ENCODE assay signal across 19 cellular contexts in the genomic region with DNA sequence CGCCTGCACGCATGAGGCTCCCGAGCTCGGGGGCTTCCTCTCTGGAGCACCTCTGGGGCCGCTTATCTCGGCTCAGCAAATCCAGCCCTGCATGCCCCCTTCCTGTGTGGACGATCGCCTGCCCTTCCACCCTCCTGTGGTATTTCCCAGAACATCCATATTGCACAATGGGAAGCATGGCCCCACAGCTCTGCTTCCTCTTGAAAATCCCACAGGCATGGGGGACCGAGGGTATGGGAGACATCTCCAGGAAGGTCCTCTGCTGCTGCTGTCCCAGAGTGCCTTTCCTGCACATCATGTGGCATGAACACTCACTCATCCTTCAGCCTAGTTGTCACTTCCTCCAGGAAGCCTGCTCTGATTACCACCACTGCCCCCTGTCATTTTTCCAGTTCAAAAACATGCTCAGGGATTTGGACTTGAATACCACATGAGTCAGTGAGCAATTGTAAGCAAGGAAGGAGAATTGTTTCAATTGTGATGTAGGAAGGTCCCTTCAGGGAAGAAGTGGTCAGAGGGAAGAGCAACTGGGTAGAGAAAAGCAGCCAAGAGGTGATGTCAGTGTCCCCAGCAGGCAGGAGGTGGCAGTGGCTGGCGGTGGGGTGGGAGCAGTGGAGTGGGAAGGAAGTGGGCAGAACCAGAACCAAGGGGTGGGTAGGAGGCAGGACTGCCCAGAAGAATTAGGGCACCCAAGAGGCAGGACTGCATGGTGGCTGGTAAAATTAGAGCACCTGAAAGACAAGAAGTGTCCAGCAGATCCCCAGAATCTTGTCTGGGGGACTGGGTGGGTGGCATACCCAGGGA.
DNase-seq lines count a peak whose midpoint lies in the region; ATAC-seq, FAIRE-seq and TF ChIP-seq lines count a peak whose summit lies in the region.
"Had no signal": no experiment of that assay in that cellular context is flagged by ENCODE, and none has a peak within 500 bp of the region (broad histone marks: within the 10 kb centered on the region; RNA-seq: fewer than 3 reads in every experiment).

No MANE protein-coding gene starts in this region.

- intact Hi-C loops in HepG2 (cut with micrococcal nuclease; ENCODE audit: unreplicated experiment) = no loop called here

- H3K27me3 Mint-ChIP-seq in HFFc6 (ENCODE audit: insufficient read depth) = peaks cover 32% of the 10 kb centered on the region
- H3K27me3 Mint-ChIP-seq in activated CD8-positive, alpha-beta T cell treated with anti-CD3 and anti-CD28 coated beads, Interleukin-2, amount 10 ng/mL, durations not matched to agents 7 days and 5 days (ENCODE audit: low read depth) = no peaks in the 10 kb centered on the region

- H3K36me3 Mint-ChIP-seq in HFFc6 (ENCODE audit: low read depth) = no peaks in the 10 kb centered on the region
- no peaks in the 10 kb centered on the region for H3K36me3 Mint-ChIP-seq in activated CD8-positive, alpha-beta T cell treated with anti-CD3 and anti-CD28 coated beads, Interleukin-2, amount 10 ng/mL, durations not matched to agents 7 days and 5 days (ENCODE audit: low read depth)
- H3K36me3 Mint-ChIP-seq: natural killer cell had no signal

- no peak overlapping the region for H2AFZ ChIP-seq in HepG2 (ENCODE audit: low read length)

- H3K9me3 ChIP-seq in BLaER1 treated with 17β-estradiol and CSF1 and Interleukin-3, amounts not matched to agents 10 nM and 100 nM (replicated peaks in 1 of 11) = no peaks in the 10 kb centered on the region
- no peaks in the 10 kb centered on the region for H3K9me3 ChIP-seq in HepG2 (ENCODE audit: low read length)
- H3K9me3 ChIP-seq: gastrocnemius medialis, right lobe of liver, SK-N-SH had no signal

- DNase-seq in HFFc6 (peak; percentile 33), bronchial epithelial cell (ENCODE audit: low read depth) (peak; percentile 7), HepG2 (ENCODE audit: low spot score) (no peak)
- DNase-seq in activated CD8-positive, alpha-beta T cell treated with anti-CD3 and anti-CD28 coated beads, Interleukin-2, amount 10 ng/mL, durations not matched to agents 7 days and 5 days = no peak
- DNase-seq: activated T-cell treated with anti-CD3 and anti-CD28 coated beads, Interleukin-2, amount 50 U/mL, for 72 hours; anterior cingulate cortex; cortex of kidney; gastrocnemius medialis; kidney; natural killer cell; NCI-H1694 treated with DMSO at 0.1 percent for 48 hours; NK-92 treated with Interleukin-12 subunit alpha and Interleukin-12 subunit beta, amount 100 ng/mL, for 24 hours; right lobe of liver; SK-N-SH had no signal

- in situ Hi-C loops in HepG2 (cut with HindIII; ENCODE audit: extremely low pct_ligation_motif_present, low pct_unique_long_range_greater_than_20kb) = no loop called here

- no peak for TF ChIP-seq EP300 in HepG2 (IDR thresholded peaks at IDR 0.05; ENCODE audit: low read depth in 2 of 2, low read length in 2 of 2)
- TF ChIP-seq EP300 in HepG2 (CRISPR knock-in tag; IDR thresholded peaks at IDR 0.05; ENCODE audit: borderline replicate concordance) = no peak

- no peak overlapping the region for H3K4me3 Mint-ChIP-seq in HFFc6
- no peak overlapping the region for H3K4me3 Mint-ChIP-seq in activated CD8-positive, alpha-beta T cell treated with anti-CD3 and anti-CD28 coated beads, Interleukin-2, amount 10 ng/mL, durations not matched to agents 7 days and 5 days
- H3K4me3 Mint-ChIP-seq: activated T-cell treated with anti-CD3 and anti-CD28 coated beads, Interleukin-2, amount 50 U/mL, for 72 hours; natural killer cell had no signal

- CTCF ChIA-PET in HepG2 (lab: Yijun Ruan, JAX; ENCODE audit: low intra/inter-chr PET ratio, low total read pairs) = no interaction called here
- CTCF ChIA-PET in activated CD8-positive, alpha-beta T cell treated with anti-CD3 and anti-CD28 coated beads, Interleukin-2, amount 10 ng/mL, durations not matched to agents 7 days and 5 days (lab: Charles Lee) = no interaction called here

- 23% methylated on average over 8 of the region's 10 CpGs for WGBS in HepG2 (ENCODE audit: low lambda C conversion rate)

- H3K9me3 Mint-ChIP-seq in HFFc6 = no peaks in the 10 kb centered on the region
- H3K9me3 Mint-ChIP-seq in activated CD8-positive, alpha-beta T cell treated with anti-CD3 and anti-CD28 coated beads, Interleukin-2, amount 10 ng/mL, durations not matched to agents 7 days and 5 days (ENCODE audit: insufficient read depth) = no peaks in the 10 kb centered on the region
- H3K9me3 Mint-ChIP-seq: activated T-cell treated with anti-CD3 and anti-CD28 coated beads, Interleukin-2, amount 50 U/mL, for 72 hours; natural killer cell had no signal

- ATAC-seq in HepG2 = no peak
- ATAC-seq in activated CD8-positive, alpha-beta T cell treated with anti-CD3 and anti-CD28 coated beads, Interleukin-2, amount 10 ng/mL, durations not matched to agents 7 days and 5 days = no peak
- no peak for ATAC-seq in HG03196 (IDR thresholded peaks at IDR 0.05; ENCODE audit: unreplicated experiment)
- ATAC-seq in HG02852 (IDR thresholded peaks at IDR 0.05; ENCODE audit: unreplicated experiment) = no peak
- no peak for ATAC-seq in GM18861 (IDR thresholded peaks at IDR 0.05; ENCODE audit: unreplicated experiment)
- ATAC-seq: activated T-cell treated with anti-CD3 and anti-CD28 coated beads, Interleukin-2, amount 50 U/mL, for 72 hours; gastrocnemius medialis had no signal

- POLR2A ChIA-PET in HepG2 (lab: Yijun Ruan, JAX) = no interaction called here
- POLR2A ChIA-PET in activated CD8-positive, alpha-beta T cell treated with anti-CD3 and anti-CD28 coated beads, Interleukin-2, amount 10 ng/mL, durations not matched to agents 7 days and 5 days (lab: Charles Lee) = no interaction called here

- H3K4me3 ChIP-seq in BLaER1 treated with 17β-estradiol and CSF1 and Interleukin-3, amounts not matched to agents 10 nM and 100 nM = no peak overlapping the region
- no peak overlapping the region for H3K4me3 ChIP-seq in bronchial epithelial cell (ENCODE audit: low read depth, low read length)
- H3K4me3 ChIP-seq in HepG2 (replicated peaks in 1 of 3; ENCODE audit: insufficient read depth in 1 of 3, low read depth in 2 of 3, low read length in 3 of 3) = no peak overlapping the region
- H3K4me3 ChIP-seq: gastrocnemius medialis, right lobe of liver had no signal

- H3K4me1 Mint-ChIP-seq in HFFc6 (ENCODE audit: low read depth) = peaks cover 8% of the 10 kb centered on the region
- H3K4me1 Mint-ChIP-seq in activated CD8-positive, alpha-beta T cell treated with anti-CD3 and anti-CD28 coated beads, Interleukin-2, amount 10 ng/mL, durations not matched to agents 7 days and 5 days (ENCODE audit: low read depth) = peaks cover 17% of the 10 kb centered on the region

- H3K4me2 ChIP-seq in BLaER1 treated with 17β-estradiol and CSF1 and Interleukin-3, amounts not matched to agents 10 nM and 100 nM = peak overlapping the region; percentile 16 to 71 (median 50); a peak in 19 of 22 replicates
- H3K4me2 ChIP-seq in HepG2 (ENCODE audit: low read depth, low read length) = no peak overlapping the region
- H3K4me2 ChIP-seq: SK-N-SH had no signal

- peaks cover 7 to 32% (median 28%) of the 10 kb centered on the region in 10 experiments for H3K4me1 ChIP-seq in BLaER1 treated with 17β-estradiol and CSF1 and Interleukin-3, amounts not matched to agents 10 nM and 100 nM
- peaks cover 52% of the 10 kb centered on the region for H3K4me1 ChIP-seq in HepG2 (ENCODE audit: insufficient read depth, low read length)

- H3K27ac ChIP-seq in BLaER1 treated with 17β-estradiol and CSF1 and Interleukin-3, amounts not matched to agents 10 nM and 100 nM = no peak overlapping the region
- no peak overlapping the region for H3K27ac ChIP-seq in HepG2 (ENCODE audit: extremely low read length, insufficient read depth, low read length)
- H3K27ac ChIP-seq: C4-2B, gastrocnemius medialis, right lobe of liver had no signal

- peak; percentile 27; the same call in 1 of the 2 replicates for TF ChIP-seq CTCF in HFFc6 (IDR thresholded peaks at IDR 0.05)
- no peak for TF ChIP-seq CTCF in bronchial epithelial cell (IDR thresholded peaks at IDR 0.05; ENCODE audit: insufficient read depth, low read length, severe bottlenecking)
- no peak for TF ChIP-seq CTCF in HepG2 (CRISPR knock-in tag; IDR thresholded peaks at IDR 0.05)

- H4K20me1 ChIP-seq in BLaER1 treated with 17β-estradiol and CSF1 and Interleukin-3, amounts not matched to agents 10 nM and 100 nM = peaks cover 0 to 11% (median 0%) of the 10 kb centered on the region in 11 experiments; a peak in 2 of 22 replicates
- H4K20me1 ChIP-seq in HepG2 (ENCODE audit: insufficient read depth, low read length) = no peaks in the 10 kb centered on the region

- H3K36me3 ChIP-seq in BLaER1 treated with 17β-estradiol and CSF1 and Interleukin-3, amounts not matched to agents 10 nM and 100 nM = no peaks in the 10 kb centered on the region
- H3K36me3 ChIP-seq in bronchial epithelial cell (ENCODE audit: control insufficient read depth, insufficient read depth, low read length) (no peaks in the 10 kb centered on the region), HepG2 (replicated peaks in 1 of 2; ENCODE audit: control insufficient read depth in 1 of 2, insufficient read depth in 2 of 2, low read length in 2 of 2) (no peaks in the 10 kb centered on the region)
- H3K36me3 ChIP-seq: gastrocnemius medialis, right lobe of liver had no signal

- H3K27ac Mint-ChIP-seq in HFFc6 = no peak overlapping the region; the same call in 1 of the 2 replicates
- no peak overlapping the region for H3K27ac Mint-ChIP-seq in activated CD8-positive, alpha-beta T cell treated with anti-CD3 and anti-CD28 coated beads, Interleukin-2, amount 10 ng/mL, durations not matched to agents 7 days and 5 days
- H3K27ac Mint-ChIP-seq: activated T-cell treated with anti-CD3 and anti-CD28 coated beads, Interleukin-2, amount 50 U/mL, for 72 hours; natural killer cell had no signal

- no peak for FAIRE-seq in bronchial epithelial cell (lab: Jason Lieb, UNC)
- no peak for FAIRE-seq in HepG2 (lab: Jason Lieb, UNC)
- FAIRE-seq: kidney had no signal

- no peaks in the 10 kb centered on the region for H3K79me2 ChIP-seq in HepG2 (ENCODE audit: insufficient read depth, low read length)

- TF ChIP-seq RAD21 in HepG2 (CRISPR knock-in tag; IDR thresholded peaks at IDR 0.05) = no peak

- H3K9ac ChIP-seq in BLaER1 treated with 17β-estradiol and CSF1 and Interleukin-3, amounts not matched to agents 10 nM and 100 nM = no peak overlapping the region
- no peak overlapping the region for H3K9ac ChIP-seq in HepG2 (ENCODE audit: insufficient read depth, low read depth, low read length)
- H3K9ac ChIP-seq: SK-N-SH had no signal

- no TSS peak for BruUV-seq in HepG2 (replicated peaks; lab: Mats Ljungman, UMichigan)

- TF ChIP-seq POLR2A in HepG2 (IDR thresholded peaks at IDR 0.05; ENCODE audit: insufficient read depth in 1 of 2, low read depth in 2 of 2, low read length in 2 of 2) = no peak

- H3K27me3 ChIP-seq in BLaER1 treated with 17β-estradiol and CSF1 and Interleukin-3, amounts not matched to agents 10 nM and 100 nM = peaks cover 8 to 15% (median 11%) of the 10 kb centered on the region in 11 experiments; a peak in 17 of 22 replicates
- H3K27me3 ChIP-seq in bronchial epithelial cell (ENCODE audit: control insufficient read depth, insufficient read depth, low read length) = peaks cover 16% of the 10 kb centered on the region
- H3K27me3 ChIP-seq in HepG2 (ENCODE audit: control insufficient read depth in 1 of 2, insufficient read depth in 2 of 2, low read length in 2 of 2) = peaks cover 2 to 58% of the 10 kb centered on the region in 2 experiments
- H3K27me3 ChIP-seq: gastrocnemius medialis, right lobe of liver had no signal

TF ChIP-seq in HepG2, 621 proteins besides CTCF, POLR2A, EP300 and RAD21 (continues in another document):
- peak; percentile 93 for TF ChIP-seq ZFP36 (IDR thresholded peaks at IDR 0.05; ENCODE audit: borderline replicate concordance, low read depth, low read length, partially characterized antibody)

Comparison
In these comparisons a context has a peak if more than half of its experiments do, and no peak if none do; other contexts are left out.
1. DNase-seq: peak in HFFc6 (single experiment) and bronchial epithelial cell (single experiment); none in HepG2 (single experiment) and activated CD8-positive, alpha-beta T cell treated with anti-CD3 and anti-CD28 coated beads, Interleukin-2, amount 10 ng/mL, durations not matched to agents 7 days and 5 days (single experiment).